In the genomic region with DNA sequence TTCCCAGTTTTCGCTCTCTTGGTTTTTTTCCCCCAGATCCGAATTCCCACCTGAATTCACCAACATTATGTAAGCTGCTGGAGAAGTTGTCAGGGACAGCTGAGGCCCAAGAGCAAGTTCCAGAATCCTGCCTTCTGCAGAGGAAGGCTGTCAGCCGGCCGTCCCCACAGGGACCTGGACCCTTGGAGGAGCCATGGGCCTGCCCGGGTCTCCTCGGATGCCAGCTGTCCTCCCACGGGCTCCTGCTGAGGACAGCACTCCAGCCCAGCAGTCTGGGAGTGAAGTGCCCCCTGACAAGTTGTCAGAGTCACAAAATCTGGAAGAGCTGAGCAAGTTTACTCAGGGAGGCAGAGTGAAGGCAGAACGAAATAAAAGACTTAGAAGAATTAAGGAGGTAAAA, we compare ENCODE assay signal across 25 cellular contexts.
"Had no signal": no experiment of that assay in that cellular context is flagged by ENCODE, and none has a peak within 500 bp of the region (broad histone marks: within the 10 kb centered on the region; RNA-seq: fewer than 3 reads in every experiment).

No MANE protein-coding gene starts in this region.

- H3K4me3 Mint-ChIP-seq: activated CD4-positive, alpha-beta memory T cell treated with anti-CD3 and anti-CD28 coated beads for 36 hours; activated naive CD4-positive, alpha-beta T cell treated with anti-CD3 and anti-CD28 coated beads, Interleukin-2, amount 10 ng/mL, durations not matched to agents 7 days and 5 days; activated T-helper 1 cell treated with anti-CD3 and anti-CD28 coated beads, Interleukin-12 subunit alpha, Interleukin-12 subunit beta, Interleukin-2, Interleukin-4 antibody, amounts not matched to agents 30 ng/mL and 10 ng/mL and 1 ng/mL, durations not matched to agents 14 hours and 24 hours and 36 hours; natural killer cell; T-helper 1 cell treated with Interleukin-12 subunit alpha and Interleukin-12 subunit beta and Interleukin-4 antibody, amounts not matched to agents 30 μg/mL and 1 μg/mL, for 36 hours had no signal

- H3K27me3 ChIP-seq: breast epithelium, colonic mucosa, right atrium auricular region, suprapubic skin, transverse colon, vagina had no signal

- H3K4me1 ChIP-seq: breast epithelium, colonic mucosa, parathyroid adenoma, right atrium auricular region, spleen, suprapubic skin, transverse colon, vagina had no signal

- H3K36me3 Mint-ChIP-seq: activated CD4-positive, alpha-beta memory T cell treated with anti-CD3 and anti-CD28 coated beads for 36 hours; activated naive CD4-positive, alpha-beta T cell treated with anti-CD3 and anti-CD28 coated beads, Interleukin-2, amount 10 ng/mL, durations not matched to agents 7 days and 5 days; natural killer cell had no signal

- H3K36me3 ChIP-seq: breast epithelium, colonic mucosa, right atrium auricular region, spleen, suprapubic skin, transverse colon, vagina had no signal

- H3K9me3 Mint-ChIP-seq: activated CD4-positive, alpha-beta memory T cell treated with anti-CD3 and anti-CD28 coated beads for 36 hours; activated naive CD4-positive, alpha-beta T cell treated with anti-CD3 and anti-CD28 coated beads, Interleukin-2, amount 10 ng/mL, durations not matched to agents 7 days and 5 days; activated T-helper 1 cell treated with anti-CD3 and anti-CD28 coated beads, Interleukin-12 subunit alpha, Interleukin-12 subunit beta, Interleukin-2, Interleukin-4 antibody, amounts not matched to agents 30 ng/mL and 10 ng/mL and 1 ng/mL, durations not matched to agents 14 hours and 24 hours and 36 hours; natural killer cell; T-helper 1 cell treated with Interleukin-12 subunit alpha and Interleukin-12 subunit beta and Interleukin-4 antibody, amounts not matched to agents 30 μg/mL and 1 μg/mL, for 36 hours had no signal

- H3K9me3 ChIP-seq: breast epithelium, colonic mucosa, right atrium auricular region, spleen, suprapubic skin, transverse colon, vagina had no signal

- DNase-seq: activated CD4-positive, alpha-beta memory T cell treated with anti-CD3 and anti-CD28 coated beads for 36 hours; activated CD4-positive, alpha-beta T cell treated with anti-CD3 and anti-CD28 coated beads for 48 hours; activated CD8-positive, alpha-beta memory T cell treated with anti-CD3 and anti-CD28 coated beads, Interleukin-2, amount 50 U/mL, for 4 hours; activated gamma-delta T cell; activated naive CD4-positive, alpha-beta T cell treated with anti-CD3 and anti-CD28 coated beads, Interleukin-2, amount 10 ng/mL, durations not matched to agents 7 days and 5 days; activated T-cell treated with anti-CD3 and anti-CD28 coated beads, Interleukin-2, amount 50 U/mL, for 1 hour; amniotic stem cell; colonic mucosa; effector CD8-positive, alpha-beta T cell; left cardiac atrium; natural killer cell; spleen; stimulated activated naive CD4-positive, alpha-beta T cell; SW 1271; T-helper 9 cell; transverse colon had no signal

- ATAC-seq: left cardiac atrium, natural killer cell had no signal

- H3K27ac Mint-ChIP-seq: activated CD4-positive, alpha-beta memory T cell treated with anti-CD3 and anti-CD28 coated beads for 36 hours; activated naive CD4-positive, alpha-beta T cell treated with anti-CD3 and anti-CD28 coated beads, Interleukin-2, amount 10 ng/mL, durations not matched to agents 7 days and 5 days; activated T-helper 1 cell treated with anti-CD3 and anti-CD28 coated beads, Interleukin-12 subunit alpha, Interleukin-12 subunit beta, Interleukin-2, Interleukin-4 antibody, amounts not matched to agents 30 ng/mL and 10 ng/mL and 1 ng/mL, durations not matched to agents 14 hours and 24 hours and 36 hours; natural killer cell; T-helper 1 cell treated with Interleukin-12 subunit alpha and Interleukin-12 subunit beta and Interleukin-4 antibody, amounts not matched to agents 30 μg/mL and 1 μg/mL, for 36 hours had no signal

- H3K4me1 Mint-ChIP-seq: activated naive CD4-positive, alpha-beta T cell treated with anti-CD3 and anti-CD28 coated beads, Interleukin-2, amount 10 ng/mL, durations not matched to agents 7 days and 5 days had no signal

- H3K4me3 ChIP-seq: breast epithelium, colonic mucosa, hepatocyte, right atrium auricular region, spleen, suprapubic skin, transverse colon, vagina had no signal

- H3K27ac ChIP-seq: breast epithelium, colonic mucosa, hepatocyte, parathyroid adenoma, right atrium auricular region, spleen, suprapubic skin, transverse colon, vagina, VCaP had no signal
